8 cellular contexts compared by ENCODE assay signal in the genomic region with DNA sequence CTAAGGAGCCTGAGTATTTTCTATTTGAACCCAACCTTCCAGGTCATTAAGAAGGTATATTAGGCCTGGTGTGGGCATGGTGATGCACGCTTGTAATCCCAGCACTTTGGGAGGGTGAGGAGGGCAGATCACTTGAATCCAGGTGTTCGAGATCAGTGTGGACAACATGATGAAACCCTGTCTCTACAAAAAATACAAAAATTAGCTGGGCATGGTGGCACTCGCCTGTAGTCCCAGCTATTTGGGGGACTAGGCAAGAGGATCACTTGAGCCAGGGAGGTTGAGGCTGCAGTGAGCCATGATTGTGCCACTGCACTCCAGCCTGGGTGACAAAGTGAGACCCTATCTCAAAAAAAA. TPM values are rescaled to one million over a fixed set of nuclear protein-coding genes. Genes with fewer than 3 reads are reported as not detected.
DNase-seq lines count a peak whose midpoint lies in the region; ATAC-seq, FAIRE-seq and TF ChIP-seq lines count a peak whose summit lies in the region.
"Not testable (repeated sequence)": the region's sequence is repeated elsewhere in the genome, so short reads cannot be mapped to it uniquely, and the experiment has no call there.

No MANE protein-coding gene starts in this region.

- ATAC-seq in IMR-90 (ENCODE audit: low read depth); WTC11; effector memory CD8-positive, alpha-beta T cell (replicated peaks); stimulated activated naive B cell treated with anti-CD40 and anti-IgM and Interleukin-4, amounts not matched to agents 10 μg/mL and 1 μg/mL and 100 μg/mL, for 72 hours (replicated peaks): not testable (repeated sequence)

- not testable (repeated sequence) for H3K4me1 ChIP-seq in IMR-90 (ENCODE audit: control insufficient read depth, insufficient read depth, low read length)
- peaks cover 22% of the 10 kb centered on the region for H3K4me1 ChIP-seq in keratinocyte (ENCODE audit: control insufficient read depth, extremely low read depth, insufficient read depth, low read length)

- POLR2A ChIA-PET in AG04450 (lab: Yijun Ruan, JAX); IMR-90 (lab: Charles Lee; ENCODE audit: unreplicated experiment); WTC11 (lab: Charles Lee): not testable (repeated sequence)

- not testable (repeated sequence) for H2BK15ac ChIP-seq in IMR-90 (ENCODE audit: low read depth, low read length)

- H3K9me3 Mint-ChIP-seq in WTC11; activated naive CD8-positive, alpha-beta T cell (ENCODE audit: low read depth); effector memory CD8-positive, alpha-beta T cell; stimulated activated naive B cell treated with anti-CD40 and anti-IgM and Interleukin-4, amounts not matched to agents 10 μg/mL and 1 μg/mL and 100 μg/mL, for 72 hours: not testable (repeated sequence)
- H3K9me3 Mint-ChIP-seq in nephron progenitor cell = peaks cover 17% of the 10 kb centered on the region

- H4K20me1 ChIP-seq in IMR-90 (ENCODE audit: insufficient read depth, low read length) = peaks cover 79% of the 10 kb centered on the region
- H4K20me1 ChIP-seq in keratinocyte (ENCODE audit: control insufficient read depth, extremely low read depth, insufficient read depth, low read length) = peaks cover 18% of the 10 kb centered on the region

- peaks cover 81% of the 10 kb centered on the region for H3K79me2 ChIP-seq in keratinocyte (ENCODE audit: control insufficient read depth, insufficient read depth, low read length)

- not testable (repeated sequence) for H3K56ac ChIP-seq in IMR-90 (ENCODE audit: extremely low read depth, insufficient read depth, low read length)

- not testable (repeated sequence) for H2AK9ac ChIP-seq in IMR-90 (replicated peaks; ENCODE audit: low read depth, low read length, poor library complexity)

- not testable (repeated sequence) for H3K9me3 ChIP-seq in AG04450 (ENCODE audit: control insufficient read depth, insufficient read depth, low read length); IMR-90 (ENCODE audit: control insufficient read depth, insufficient read depth, low read length); keratinocyte (ENCODE audit: control insufficient read depth, low read depth, low read length)

- not testable (repeated sequence) for H3K36me3 Mint-ChIP-seq in WTC11; activated naive CD8-positive, alpha-beta T cell
- H3K36me3 Mint-ChIP-seq in effector memory CD8-positive, alpha-beta T cell (ENCODE audit: insufficient read depth) = peaks cover 18% of the 10 kb centered on the region
- H3K36me3 Mint-ChIP-seq in nephron progenitor cell (ENCODE audit: low read depth) = peaks cover 32% of the 10 kb centered on the region
- H3K36me3 Mint-ChIP-seq in stimulated activated naive B cell treated with anti-CD40 and anti-IgM and Interleukin-4, amounts not matched to agents 10 μg/mL and 1 μg/mL and 100 μg/mL, for 72 hours = peaks cover 16 to 34% of the 10 kb centered on the region in 2 donors

- WGBS in IMR-90 (ENCODE audit: extremely low coverage in 2 of 2, insufficient read length in 1 of 2), 2 experiments = no CpG with 5 or more reads among the region's 3 CpGs

- DNase-seq in AG04450 (ENCODE audit: low read depth, low spot score); IMR-90; WTC11 (ENCODE audit: low spot score); effector memory CD8-positive, alpha-beta T cell; keratinocyte (ENCODE audit: low read depth, low spot score); nephron progenitor cell; stimulated activated naive B cell treated with anti-CD40 and anti-IgM and Interleukin-4, amounts not matched to agents 10 μg/mL and 1 μg/mL and 100 μg/mL, for 72 hours: not testable (repeated sequence)

- not testable (repeated sequence) for FAIRE-seq in keratinocyte (lab: Jason Lieb, UNC)

- not testable (repeated sequence) for H3K27me3 ChIP-seq in AG04450 (ENCODE audit: control insufficient read depth, insufficient read depth, low read length); IMR-90 (ENCODE audit: control insufficient read depth, insufficient read depth, low read length); keratinocyte (ENCODE audit: control insufficient read depth, extremely low read depth, insufficient read depth, low read length)

- H2AK5ac ChIP-seq in IMR-90 (ENCODE audit: low read depth, low read length) = not testable (repeated sequence)

- dilution Hi-C loops in IMR-90 (cut with HindIII; ENCODE audit: low sequenced_read_pairs, unreplicated experiment); keratinocyte (cut with MboI; ENCODE audit: extremely low pct_ligation_motif_present, low sequenced_read_pairs): not testable (repeated sequence)

- not testable (repeated sequence) for H4K91ac ChIP-seq in IMR-90 (ENCODE audit: insufficient read depth, low read depth, low read length)

- not testable (repeated sequence) for H3K27me3 Mint-ChIP-seq in WTC11 (ENCODE audit: low read depth); activated naive CD8-positive, alpha-beta T cell; effector memory CD8-positive, alpha-beta T cell; nephron progenitor cell (ENCODE audit: low read depth, poor library complexity); stimulated activated naive B cell treated with anti-CD40 and anti-IgM and Interleukin-4, amounts not matched to agents 10 μg/mL and 1 μg/mL and 100 μg/mL, for 72 hours

- not testable (repeated sequence) for H3K36me3 ChIP-seq in IMR-90 (ENCODE audit: control insufficient read depth, insufficient read depth, low read length); keratinocyte (ENCODE audit: control insufficient read depth in 2 of 2, extremely low read depth in 1 of 2, insufficient read depth in 2 of 2, low read length in 2 of 2)

- not testable (repeated sequence) for TF ChIP-seq POLR2A in IMR-90 (IDR thresholded peaks at IDR 0.05; ENCODE audit: low read depth, low read length)

- not testable (repeated sequence) for BruUV-seq in IMR-90 (replicated peaks; lab: Mats Ljungman, UMichigan)

- H3K27ac Mint-ChIP-seq in WTC11 = peak overlapping the region; percentile 89; the same call in 1 of the 2 replicates
- peak overlapping the region; percentile 97 for H3K27ac Mint-ChIP-seq in activated naive CD8-positive, alpha-beta T cell
- H3K27ac Mint-ChIP-seq in effector memory CD8-positive, alpha-beta T cell = peak overlapping the region; percentile 95 to 99
- peak overlapping the region; percentile 77 for H3K27ac Mint-ChIP-seq in nephron progenitor cell
- peak overlapping the region; percentile 96 for H3K27ac Mint-ChIP-seq in stimulated activated naive B cell treated with anti-CD40 and anti-IgM and Interleukin-4, amounts not matched to agents 10 μg/mL and 1 μg/mL and 100 μg/mL, for 72 hours

- CTCF ChIA-PET in AG04450 (lab: Charles Lee); WTC11 (lab: Charles Lee): not testable (repeated sequence)
- CTCF ChIA-PET in IMR-90 (lab: Yijun Ruan, JAX) = interaction anchor here (1.2 kb wide), 1 partner anchor 17 kb away, joined by 3 read pairs; no protein-coding TSS in a partner anchor

- not testable (repeated sequence) for H4K8ac ChIP-seq in IMR-90 (ENCODE audit: low read depth in 2 of 2, low read length in 2 of 2)

- H3K14ac ChIP-seq in IMR-90 (replicated peaks; ENCODE audit: low read depth, low read length) = 0 out of 2 replicates have a peak overlapping the region, but pooled peaks have one; percentile 23

- H3K23ac ChIP-seq in IMR-90 (ENCODE audit: low read depth, low read length) = not testable (repeated sequence)

- H3K27ac ChIP-seq in AG04450 (ENCODE audit: low read depth, low read length) = peak overlapping the region; percentile 75
- not testable (repeated sequence) for H3K27ac ChIP-seq in IMR-90 (ENCODE audit: insufficient read depth, low read length)
- H3K27ac ChIP-seq in keratinocyte (ENCODE audit: control insufficient read depth, insufficient read depth, low read length) = peak overlapping the region; percentile 74

- TF ChIP-seq RAD21 in IMR-90 (IDR thresholded peaks at IDR 0.05; ENCODE audit: low read length) = not testable (repeated sequence)

- peaks cover 9 to 77% of the 10 kb centered on the region in 2 experiments; a peak in 3 of 4 replicates for H3K79me1 ChIP-seq in IMR-90 (ENCODE audit: low read depth in 1 of 2, low read length in 2 of 2)

- intact Hi-C loops in IMR-90 (cut with micrococcal nuclease) = loop anchor here (5.0 kb wide), 1 partner anchor 50 kb away; a partner anchor contains a TSS

- H3K18ac ChIP-seq in IMR-90 (ENCODE audit: low read depth, low read length) = not testable (repeated sequence)

- not testable (repeated sequence) for H4K5ac ChIP-seq in IMR-90 (ENCODE audit: low read depth, low read length)

- H3K9me1 ChIP-seq in IMR-90 (ENCODE audit: insufficient read depth, low read length) = peaks cover 21% of the 10 kb centered on the region
- not testable (repeated sequence) for H3K9me1 ChIP-seq in keratinocyte (ENCODE audit: control insufficient read depth, extremely low read depth, insufficient read depth, low read length)

- not testable (repeated sequence) for H3K4me2 ChIP-seq in IMR-90 (ENCODE audit: low read depth, low read length)
- H3K4me2 ChIP-seq in keratinocyte (ENCODE audit: control insufficient read depth, extremely low read depth, insufficient read depth, low read depth, low read length) = peak overlapping the region; percentile 70

- H2BK20ac ChIP-seq in IMR-90 (ENCODE audit: low read depth, low read length) = not testable (repeated sequence)

- not testable (repeated sequence) for TF ChIP-seq CTCF in AG04450 (IDR thresholded peaks at IDR 0.05; ENCODE audit: low read depth, low read length); IMR-90 (conservative IDR thresholded peaks at IDR 0.05; ENCODE audit: low read depth, low read length); WTC11 (IDR thresholded peaks at IDR 0.05); keratinocyte (optimal IDR thresholded peaks at IDR 0.05 in 1 of 3, IDR thresholded peaks at IDR 0.05 in 1 of 3, conservative IDR thresholded peaks at IDR 0.05 in 1 of 3; ENCODE audit: extremely low read depth in 1 of 3, insufficient read depth in 2 of 3, low read length in 3 of 3); nephron progenitor cell (IDR thresholded peaks at IDR 0.05)

- H3K4me1 Mint-ChIP-seq in WTC11 (peaks cover 37% of the 10 kb centered on the region), nephron progenitor cell (peaks cover 40% of the 10 kb centered on the region)
- H3K4me1 Mint-ChIP-seq in activated naive CD8-positive, alpha-beta T cell (ENCODE audit: low read depth) = peaks cover 70% of the 10 kb centered on the region
- H3K4me1 Mint-ChIP-seq in effector memory CD8-positive, alpha-beta T cell (ENCODE audit: low read depth in 2 of 2) = peaks cover 54 to 73% of the 10 kb centered on the region in 2 donors
- H3K4me1 Mint-ChIP-seq in stimulated activated naive B cell treated with anti-CD40 and anti-IgM and Interleukin-4, amounts not matched to agents 10 μg/mL and 1 μg/mL and 100 μg/mL, for 72 hours = peaks cover 46 to 80% of the 10 kb centered on the region in 2 donors

- H3K4me3 ChIP-seq in AG04450 (ENCODE audit: low read depth, low read length); IMR-90 (ENCODE audit: insufficient read depth, low read depth, low read length): not testable (repeated sequence)
- peak overlapping the region in 1 of 3 experiments; percentile 47 for H3K4me3 ChIP-seq in keratinocyte (ENCODE audit: control insufficient read depth in 2 of 3, extremely low read depth in 1 of 3, insufficient read depth in 2 of 3, low read depth in 1 of 3, low read length in 3 of 3)

- H3K4ac ChIP-seq in IMR-90 (ENCODE audit: low read depth, low read length) = peak overlapping the region; percentile 55; the same call in 1 of the 2 replicates

- H3K9ac ChIP-seq in IMR-90 (ENCODE audit: low read depth, low read length) = not testable (repeated sequence)
- peak overlapping the region; percentile 58 for H3K9ac ChIP-seq in keratinocyte (ENCODE audit: control insufficient read depth, extremely low read depth, insufficient read depth, low read length)

- H3K4me3 Mint-ChIP-seq in WTC11, nephron progenitor cell: not testable (repeated sequence)
- H3K4me3 Mint-ChIP-seq in activated naive CD8-positive, alpha-beta T cell = peak overlapping the region; percentile 85
- peak overlapping the region; percentile 62 to 78 for H3K4me3 Mint-ChIP-seq in effector memory CD8-positive, alpha-beta T cell
- peak overlapping the region; percentile 79 to 81 for H3K4me3 Mint-ChIP-seq in stimulated activated naive B cell treated with anti-CD40 and anti-IgM and Interleukin-4, amounts not matched to agents 10 μg/mL and 1 μg/mL and 100 μg/mL, for 72 hours

- in situ Hi-C loops in IMR-90 (cut with MboI; ENCODE audit: low sequenced_read_pairs) = not testable (repeated sequence)

- H2AFZ ChIP-seq in IMR-90 (replicated peaks; ENCODE audit: low read length, poor library complexity); keratinocyte (ENCODE audit: control insufficient read depth, low read length): not testable (repeated sequence)

- not testable (repeated sequence) for H2BK120ac ChIP-seq in IMR-90 (ENCODE audit: low read depth, low read length)

- H2BK5ac ChIP-seq in IMR-90 (ENCODE audit: low read depth, low read length, poor library complexity, severe bottlenecking) = not testable (repeated sequence)

RNA-seq across cellular contexts. Expression of a gene that starts 50.0 kb away (rescaled TPM):
- polyA plus RNA-seq in AG04450 (2011; rRNA removed) (152 and 154 TPM in 2 replicates), IMR-90 (2012; rRNA removed) (33.5 and 41.0 TPM in 2 replicates), keratinocyte (106 to 136 TPM (median 117 TPM) in 3 replicates)
- 49.4 and 53.8 TPM in 2 replicates for polyA minus RNA-seq in AG04450 (2011; rRNA and poly(A)+ RNA removed)
- total RNA-seq in IMR-90 (2012; rRNA removed) (44.7 and 51.3 TPM in 2 replicates), WTC11 (2021) (87.4 to 95.9 TPM (median 91.9 TPM) in 3 replicates)
- 12.2 and 12.7 TPM in 2 replicates for polyA plus RNA-seq in IMR-90 (2012; cell fraction: cytosol; rRNA removed)
- 9.4 and 33.2 TPM in 2 replicates for polyA plus RNA-seq in IMR-90 (2012; cell fraction: nucleus; rRNA removed; ENCODE audit: low replicate concordance)
- 41.7 TPM for polyA plus RNA-seq in keratinocyte (2011; ENCODE audit: low read depth)
- 66.1 and 140 TPM in 2 replicates for polyA plus RNA-seq in keratinocyte (2011; cell fraction: cytosol; rRNA removed)
- polyA plus RNA-seq in keratinocyte (2011; cell fraction: nucleus; rRNA removed) = 68.0 and 73.3 TPM in 2 replicates
- polyA plus RNA-seq in keratinocyte (2012; ENCODE audit: low replicate concordance) = 44.3 and 71.7 TPM in 2 replicates
- 95.4 to 117 TPM (median 112 TPM) in 3 replicates for polyA minus RNA-seq in keratinocyte
- polyA minus RNA-seq in keratinocyte (2011; cell fraction: cytosol; rRNA and poly(A)+ RNA removed) = 31.1 TPM
- polyA minus RNA-seq in keratinocyte (2011; cell fraction: nucleus; rRNA and poly(A)+ RNA removed) = 22.8 and 44.6 TPM in 2 replicates
